ENCODE assay signal across 8 cellular contexts in genomic region chr17:76408037-76408849, GRCh38. TPM values are rescaled to one million over a fixed set of nuclear protein-coding genes. Genes with fewer than 3 reads are reported as not detected.
A peak's percentile ranks its signal among the peaks of the same experiment; 100 is the strongest.
DNase-seq lines count a peak whose midpoint lies in the region; ATAC-seq and TF ChIP-seq lines count a peak whose summit lies in the region.

No MANE protein-coding gene starts in this region.

- no peaks in the 10 kb centered on the region for H3K27me3 Mint-ChIP-seq in Caco-2 (ENCODE audit: insufficient read depth, unreplicated experiment)

- H3K9me2 ChIP-seq in OCI-LY7 (ENCODE audit: insufficient read depth, low read length): no peaks in the 10 kb centered on the region

- H3K79me2 ChIP-seq in OCI-LY7 (ENCODE audit: insufficient read depth, low read depth, low read length): peaks cover 38% of the 10 kb centered on the region; the same call in 1 of the 2 replicates

- BruUV-seq in Caco-2 (replicated peaks; lab: Mats Ljungman, UMichigan) (no TSS peak), OCI-LY7 (replicated peaks; lab: Mats Ljungman, UMichigan) (no TSS peak)

- peaks cover 5% of the 10 kb centered on the region for H3K4me1 Mint-ChIP-seq in Caco-2 (ENCODE audit: low read depth, unreplicated experiment)

- H3K9me3 Mint-ChIP-seq in Caco-2 (ENCODE audit: unreplicated experiment): no peaks in the 10 kb centered on the region

- H3K4me1 ChIP-seq in Caco-2: no peaks in the 10 kb centered on the region
- peaks cover 48% of the 10 kb centered on the region for H3K4me1 ChIP-seq in OCI-LY7 (ENCODE audit: insufficient read depth, low read length, poor library complexity, severe bottlenecking)

- peaks cover 9% of the 10 kb centered on the region; the same call in 1 of the 2 replicates for H4K20me1 ChIP-seq in OCI-LY7 (ENCODE audit: insufficient read depth, low read length)

- peak overlapping the region; percentile 1 for H3K27ac ChIP-seq in OCI-LY7 (ENCODE audit: low read depth, low read length, poor library complexity, severe bottlenecking)

- no peak overlapping the region for H3K4me3 ChIP-seq in Caco-2 (ENCODE audit: low read depth, low read length)
- no peak overlapping the region for H3K4me3 ChIP-seq in OCI-LY7 (ENCODE audit: low read depth, low read length, poor library complexity, severe bottlenecking)

- H3K36me3 ChIP-seq in Caco-2 (ENCODE audit: control insufficient read depth, insufficient read depth, low read length) (no peaks in the 10 kb centered on the region; the same call in 1 of the 2 replicates), OCI-LY7 (ENCODE audit: insufficient read depth, low read length) (peaks cover 60% of the 10 kb centered on the region)

- H3K27me3 ChIP-seq in Caco-2 (replicated peaks; ENCODE audit: control insufficient read depth, insufficient read depth, low read length): no peaks in the 10 kb centered on the region

- H3K27ac Mint-ChIP-seq in Caco-2 (ENCODE audit: unreplicated experiment): no peak overlapping the region

- CTCF ChIA-PET in Caco-2 (lab: Charles Lee) (interaction anchor here (0.6 to 2.6 kb wide), 7 partner anchors 44 to 773 kb away, joined by 3 to 23 read pairs (median 4); no protein-coding TSS in a partner anchor), OCI-LY7 (lab: Charles Lee; ENCODE audit: unreplicated experiment) (interaction anchor here (0.6 to 4.7 kb wide), 4 partner anchors 10 to 92 kb away, joined by 3 to 33 read pairs (median 4); no protein-coding TSS in a partner anchor)

- POLR2A ChIA-PET in Caco-2 (lab: Charles Lee): interaction anchor here (0.6 kb wide), 3 partner anchors 9 to 56 kb away, joined by 3 to 6 read pairs (median 5); no protein-coding TSS in a partner anchor
- POLR2A ChIA-PET in OCI-LY7 (lab: Charles Lee): interaction anchor here (0.9 to 1.4 kb wide), 4 partner anchors 45 to 99 kb away, joined by 3 to 6 read pairs (median 4); no protein-coding TSS in a partner anchor

- H3K9me3 ChIP-seq in Caco-2 (no peaks in the 10 kb centered on the region), OCI-LY7 (ENCODE audit: low read length) (no peaks in the 10 kb centered on the region)

- intact Hi-C loops in Caco-2 (cut with micrococcal nuclease; ENCODE audit: unreplicated experiment) (loop anchor here (1.0 kb wide), 2 partner anchors 50 to 98 kb away; no protein-coding TSS in a partner anchor), OCI-LY7 (cut with micrococcal nuclease; ENCODE audit: unreplicated experiment) (loop anchor here (1.0 to 5.0 kb wide), 3 partner anchors 50 to 139 kb away; no protein-coding TSS in a partner anchor)

- DNase-seq in Caco-2: peak in 1 of 2 experiments; percentile 76
- DNase-seq in HT-29 (ENCODE audit: low spot score): peak; percentile 79
- peak; percentile 89 for DNase-seq in OCI-LY7 (ENCODE audit: low spot score)
- DNase-seq in activated T-cell treated with anti-CD3 and anti-CD28 coated beads for 48 hours (ENCODE audit: low read depth): peak; percentile 51
- peak; percentile 47 for DNase-seq in fibroblast of peridontal ligament (ENCODE audit: extremely low read depth)
- DNase-seq in pons (ENCODE audit: low spot score): peak; percentile 34
- DNase-seq in amniotic stem cell (lab: John Stamatoyannopoulos, UW): no peak

- no peak for ATAC-seq in GM21825 (IDR thresholded peaks at IDR 0.05; ENCODE audit: unreplicated experiment)

- H2AFZ ChIP-seq in OCI-LY7 (ENCODE audit: low read length): no peak overlapping the region

- peak overlapping the region; percentile 52 for H3K4me2 ChIP-seq in OCI-LY7 (ENCODE audit: low read length)

- no peaks in the 10 kb centered on the region for H3K36me3 Mint-ChIP-seq in Caco-2 (ENCODE audit: insufficient read depth, unreplicated experiment)

- TF ChIP-seq CTCF in Caco-2 (IDR thresholded peaks at IDR 0.05; ENCODE audit: insufficient read depth in 1 of 2, low read depth in 1 of 2, low read length in 1 of 2, severe bottlenecking in 1 of 2, unreplicated experiment in 1 of 2) (peak; percentile 71 to 96), OCI-LY7 (conservative IDR thresholded peaks at IDR 0.05; ENCODE audit: low read length) (peak; percentile 100)

- no peak overlapping the region for H3K4me3 Mint-ChIP-seq in Caco-2 (ENCODE audit: unreplicated experiment)

RNA-seq across cellular contexts. Expression of gene SPHK1, which starts 23.8 kb away (rescaled TPM):
- total RNA-seq in Caco-2 (2022) (6.7 and 7.7 TPM in 2 replicates), OCI-LY7 (2022) (0.22 and 0.78 TPM in 2 replicates)
- total RNA-seq in HT-29 (2014; rRNA removed; shearing (Covaris generic)): 2.7 and 4.4 TPM in 2 replicates
- 0.28 and 0.36 TPM in 2 replicates for total RNA-seq in OCI-LY7 (2014; rRNA removed; shearing (Covaris generic))

RNA-seq across cellular contexts. Expression of gene UBE2O, which starts 44.7 kb away (rescaled TPM):
- total RNA-seq in Caco-2 (2022): 37.6 and 39.2 TPM in 2 replicates
- total RNA-seq in HT-29 (2014; rRNA removed; shearing (Covaris generic)): 22.4 and 24.4 TPM in 2 replicates
- 43.4 and 55.1 TPM in 2 replicates for total RNA-seq in OCI-LY7 (2014; rRNA removed; shearing (Covaris generic))
- total RNA-seq in OCI-LY7 (2022): 71.0 and 79.6 TPM in 2 replicates

RNA-seq across cellular contexts. Expression of gene PRPSAP1, which starts 54.5 kb away (rescaled TPM):
- 81.3 and 87.6 TPM in 2 replicates for total RNA-seq in Caco-2 (2022)
- total RNA-seq in HT-29 (2014; rRNA removed; shearing (Covaris generic)): 31.7 and 35.5 TPM in 2 replicates
- 52.6 and 53.3 TPM in 2 replicates for total RNA-seq in OCI-LY7 (2014; rRNA removed; shearing (Covaris generic))
- 111 and 130 TPM in 2 replicates for total RNA-seq in OCI-LY7 (2022)

RNA-seq across cellular contexts. Expression of gene AANAT, which starts 59.2 kb away (rescaled TPM):
- total RNA-seq in Caco-2 (2022) (not detected in 2 replicates), OCI-LY7 (2022) (not detected in 2 replicates)
- total RNA-seq in HT-29 (2014; rRNA removed; shearing (Covaris generic)): not detected in 2 replicates
- not detected in 2 replicates for total RNA-seq in OCI-LY7 (2014; rRNA removed; shearing (Covaris generic))
